ENCODE assay signal across 20 cellular contexts in genomic region chr1:101728029-101728428, GRCh38.
A peak's percentile ranks its signal among the peaks of the same experiment; 100 is the strongest.
DNase-seq lines count a peak whose midpoint lies in the region; ATAC-seq, FAIRE-seq and TF ChIP-seq lines count a peak whose summit lies in the region.
"Had no signal": no experiment of that assay in that cellular context is flagged by ENCODE, and none has a peak within 500 bp of the region (broad histone marks: within the 10 kb centered on the region; RNA-seq: fewer than 3 reads in every experiment).

No MANE protein-coding gene starts in this region.

- POLR2A ChIA-PET in GM12878 (lab: Charles Lee), result no interaction called here

- no TSS peak for BruUV-seq in GM12878 (replicated peaks; lab: Mats Ljungman, UMichigan)

- H3K36me3 ChIP-seq in GM12878 (ENCODE audit: control insufficient read depth in 2 of 2, insufficient read depth in 2 of 2, low read length in 1 of 2) (no peaks in the 10 kb centered on the region), sigmoid colon (no peaks in the 10 kb centered on the region), MG63 (no peaks in the 10 kb centered on the region)
- H3K36me3 ChIP-seq: esophagus muscularis mucosa, neutrophil, transverse colon had no signal

- H3K9me3 ChIP-seq in GM12878 (replicated peaks; ENCODE audit: control insufficient read depth, insufficient read depth, low read length) (no peaks in the 10 kb centered on the region), sigmoid colon (no peaks in the 10 kb centered on the region), MG63 (no peaks in the 10 kb centered on the region)
- H3K9me3 ChIP-seq: esophagus muscularis mucosa, neutrophil, transverse colon had no signal

- SMC1A ChIA-PET in GM12878 (lab: Charles Lee; ENCODE audit: uncharacterized antibody, unreplicated experiment), result no interaction called here

- H3K27me3 ChIP-seq in GM12878 (replicated peaks in 1 of 2; ENCODE audit: control insufficient read depth in 2 of 2, insufficient read depth in 2 of 2, low read length in 1 of 2), result no peaks in the 10 kb centered on the region; a peak in 1 of 4 replicates
- H3K27me3 ChIP-seq in sigmoid colon, result no peaks in the 10 kb centered on the region
- H3K27me3 ChIP-seq in MG63, result no peaks in the 10 kb centered on the region
- H3K27me3 ChIP-seq: esophagus muscularis mucosa, neutrophil, transverse colon had no signal

- TF ChIP-seq CTCF in GM12878 (IDR thresholded peaks at IDR 0.05 in 2 of 3, conservative IDR thresholded peaks at IDR 0.05 in 1 of 3; ENCODE audit: control insufficient read depth in 2 of 3, extremely low read depth in 1 of 3, insufficient read depth in 1 of 3, low read depth in 3 of 3, low read length in 3 of 3) (no peak), sigmoid colon (IDR thresholded peaks at IDR 0.05) (no peak)

- no peak overlapping the region for H3K27ac ChIP-seq in GM12878 (ENCODE audit: control insufficient read depth, insufficient read depth)
- no peak overlapping the region for H3K27ac ChIP-seq in sigmoid colon
- H3K27ac ChIP-seq: esophagus muscularis mucosa, neutrophil, transverse colon had no signal

- intact Hi-C loops in GM12878 (cut with micrococcal nuclease; ENCODE audit: unreplicated experiment) (no loop called here), sigmoid colon (cut with DNase I) (no loop called here)

- no peaks in the 10 kb centered on the region for H3K79me2 ChIP-seq in GM12878 (ENCODE audit: control insufficient read depth, insufficient read depth, low read length)

- peak; percentile 64 for ATAC-seq in GM19324 (IDR thresholded peaks at IDR 0.05; ENCODE audit: low FRiP score, unreplicated experiment)
- peak; percentile 66 for ATAC-seq in GM21576 (IDR thresholded peaks at IDR 0.05; ENCODE audit: unreplicated experiment)
- peak; percentile 61 for ATAC-seq in HG03159 (IDR thresholded peaks at IDR 0.05; ENCODE audit: unreplicated experiment)
- ATAC-seq in GM12878, result peak; percentile 71
- ATAC-seq: activated CD8-positive, alpha-beta memory T cell treated with anti-CD3 and anti-CD28 coated beads, Interleukin-2, amount 10 ng/mL, durations not matched to agents 7 days and 5 days; stimulated activated naive CD8-positive, alpha-beta T cell treated with anti-CD3 and anti-CD28 coated beads, Interleukin-15, Interleukin-2, amounts not matched to agents 100 U/mL and 50 U/mL, for 24 hours had no signal

- WGBS in GM12878 (ENCODE audit: insufficient coverage, insufficient replicate concordance, low lambda C conversion rate, missing lambda C conversion rate), result 25% methylated on average over 5 of the region's 5 CpGs
- 78 to 80% methylated on average over 5 of the region's 5 CpGs for WGBS in sigmoid colon, 2 donors

- H3K4me2 ChIP-seq in GM12878 (ENCODE audit: control insufficient read depth, insufficient read depth), result no peak overlapping the region

- H3K4me3 ChIP-seq in GM12878 (no peak overlapping the region), sigmoid colon (no peak overlapping the region), MG63 (no peak overlapping the region)
- H3K4me3 ChIP-seq: esophagus muscularis mucosa, transverse colon had no signal

- no peak overlapping the region for H2AFZ ChIP-seq in GM12878 (ENCODE audit: control insufficient read depth, low read depth, low read length)

- no peaks in the 10 kb centered on the region for H3K4me1 ChIP-seq in GM12878 (ENCODE audit: control insufficient read depth, insufficient read depth, low read length)
- no peaks in the 10 kb centered on the region for H3K4me1 ChIP-seq in sigmoid colon
- H3K4me1 ChIP-seq: esophagus muscularis mucosa had no signal

- H4K20me1 ChIP-seq in GM12878 (ENCODE audit: control insufficient read depth, insufficient read depth), result no peaks in the 10 kb centered on the region

- no peak for TF ChIP-seq RAD21 in GM12878 (IDR thresholded peaks at IDR 0.05; ENCODE audit: insufficient read depth, low read depth, low read length)

- H3K9ac ChIP-seq in GM12878 (ENCODE audit: control insufficient read depth, insufficient read depth, low read length), result no peak overlapping the region

- TF ChIP-seq POLR2A in GM12878 (IDR thresholded peaks at IDR 0.05; ENCODE audit: low read depth, low read length) (no peak), sigmoid colon (IDR thresholded peaks at IDR 0.05) (no peak)

- TF ChIP-seq EP300 in GM12878 (IDR thresholded peaks at IDR 0.05; ENCODE audit: borderline replicate concordance in 1 of 2, control insufficient read depth in 1 of 2, low read depth in 2 of 2, low read length in 2 of 2) (no peak), sigmoid colon (IDR thresholded peaks at IDR 0.05) (no peak)

- CTCF ChIA-PET in GM12878 (lab: Yijun Ruan, JAX), result no interaction called here

- DNase-seq in GM12878 (ENCODE audit: low read depth, low spot score) (no peak), sigmoid colon (no peak), foreskin melanocyte (no peak), MG63 (no peak)
- DNase-seq: activated B cell treated with CpG ODN at 0.5 μM for 24 hours; activated CD8-positive, alpha-beta memory T cell treated with anti-CD3 and anti-CD28 coated beads, Interleukin-2, amount 10 ng/mL, durations not matched to agents 7 days and 5 days; activated effector memory CD4-positive, alpha-beta T cell treated with Interleukin-2 at 50 U/mL for 16 hours; GDM1; immature natural killer cell; NCI-H1694; NCI-H446; SIG-M5; stimulated activated naive CD8-positive, alpha-beta T cell treated with anti-CD3 and anti-CD28 coated beads, Interleukin-15, Interleukin-2, amounts not matched to agents 100 U/mL and 50 U/mL, for 24 hours; T-helper 2 cell; transverse colon had no signal

- RAD21 ChIA-PET in GM12878 (lab: Charles Lee; ENCODE audit: unreplicated experiment), result no interaction called here

- peak; percentile 52 for FAIRE-seq in GM12878 (lab: Jason Lieb, UNC)

- in situ Hi-C loops in GM12878 (cut with MboI), result no loop called here

TF ChIP-seq in GM12878, 131 proteins besides CTCF, POLR2A, EP300 and RAD21:
- TF ChIP-seq RUNX3 (IDR thresholded peaks at IDR 0.05; ENCODE audit: low read length) (peak; percentile 81), CBX5 (IDR thresholded peaks at IDR 0.05; ENCODE audit: low read depth) (no peak), ETV6 (conservative IDR thresholded peaks at IDR 0.05 in 1 of 2, IDR thresholded peaks at IDR 0.05 in 1 of 2; ENCODE audit: borderline replicate concordance in 1 of 2, low read depth in 1 of 2) (peak in 1 of 2 experiments; percentile 33; a peak in 1 of 4 replicates), TCF12 (IDR thresholded peaks at IDR 0.05; ENCODE audit: low read depth, low read length) (no peak)
TF ChIP-seq in GM12878: peak in this region for 2.
